ENCODE assay signal across 8 cellular contexts in the genomic region with DNA sequence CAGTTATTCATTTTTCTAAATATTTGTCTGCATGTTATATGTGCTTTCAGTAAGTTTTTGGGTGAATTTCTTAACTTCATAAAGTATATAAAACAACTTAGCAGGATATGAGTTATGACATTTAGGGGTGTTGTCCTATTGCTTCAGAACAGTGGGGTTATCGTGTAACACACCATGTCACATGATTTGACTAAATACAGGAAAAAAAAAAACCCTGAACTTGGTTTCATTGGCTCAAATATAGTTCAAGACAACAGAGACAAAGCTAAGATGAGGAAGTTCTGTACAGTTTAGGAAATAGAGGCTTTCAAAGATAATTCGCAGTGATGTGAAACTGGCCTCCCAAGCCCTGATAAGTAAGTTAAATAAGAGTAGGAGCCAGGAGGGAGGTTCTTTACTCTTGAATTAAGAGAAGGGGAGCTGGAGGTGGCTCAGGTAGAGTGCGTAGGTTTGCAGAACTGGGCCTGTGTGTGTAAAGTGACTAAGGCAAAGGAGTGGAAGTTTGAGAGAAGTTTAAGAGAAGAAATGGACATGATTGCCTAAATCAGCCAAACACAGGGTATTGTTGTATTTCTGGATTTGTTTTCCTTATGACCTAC. TPM values are rescaled to one million over a fixed set of nuclear protein-coding genes. Genes with fewer than 3 reads are reported as not detected.
DNase-seq lines count a peak whose midpoint lies in the region; ATAC-seq and TF ChIP-seq lines count a peak whose summit lies in the region.

No MANE protein-coding gene starts in this region.

- H3K36me3 Mint-ChIP-seq in mesothelial cell of epicardium, result no peaks in the 10 kb centered on the region

- H3K9me3 ChIP-seq in BLaER1 treated with 17β-estradiol and CSF1 and Interleukin-3, amounts not matched to agents 10 nM and 100 nM (replicated peaks in 1 of 11), result 0 out of 22 replicates have a peak, but pooled peaks cover 0 to 3% (median 0%) of the 10 kb centered on the region in 11 experiments
- H3K9me3 ChIP-seq in breast epithelium, result no peaks in the 10 kb centered on the region

- no peaks in the 10 kb centered on the region for H3K9me3 Mint-ChIP-seq in mesothelial cell of epicardium

- peak overlapping the region in 6 of 11 experiments; percentile 35 to 77 (median 72); a peak in 10 of 22 replicates for H3K9ac ChIP-seq in BLaER1 treated with 17β-estradiol and CSF1 and Interleukin-3, amounts not matched to agents 10 nM and 100 nM

- peaks cover 25% of the 10 kb centered on the region for H3K4me1 Mint-ChIP-seq in mesothelial cell of epicardium

- H3K27ac ChIP-seq in BLaER1 treated with 17β-estradiol and CSF1 and Interleukin-3, amounts not matched to agents 10 nM and 100 nM, result peak overlapping the region in 10 of 11 experiments; percentile 2 to 86 (median 66); a peak in 18 of 22 replicates
- H3K27ac ChIP-seq in breast epithelium, result peak overlapping the region; percentile 63 to 69

- ATAC-seq in HG03108 (IDR thresholded peaks at IDR 0.05; ENCODE audit: unreplicated experiment) (no peak), GM18517 (IDR thresholded peaks at IDR 0.05; ENCODE audit: unreplicated experiment) (no peak)

- in situ Hi-C loops in KBM-7 (cut with MboI; ENCODE audit: low pct_unique_long_range_greater_than_20kb, low sequenced_read_pairs), result loop anchor here (25.0 kb wide), 1 partner anchor 226 kb away; no protein-coding TSS in a partner anchor

- H3K36me3 ChIP-seq in BLaER1 treated with 17β-estradiol and CSF1 and Interleukin-3, amounts not matched to agents 10 nM and 100 nM, result 0 out of 22 replicates have a peak, but pooled peaks cover 0 to 3% (median 0%) of the 10 kb centered on the region in 11 experiments
- no peaks in the 10 kb centered on the region for H3K36me3 ChIP-seq in breast epithelium

- no peak for TF ChIP-seq POLR2A in breast epithelium (IDR thresholded peaks at IDR 0.05)

- no peaks in the 10 kb centered on the region for H3K27me3 ChIP-seq in BLaER1 treated with 17β-estradiol and CSF1 and Interleukin-3, amounts not matched to agents 10 nM and 100 nM
- H3K27me3 ChIP-seq in breast epithelium, result no peaks in the 10 kb centered on the region

- H3K27ac Mint-ChIP-seq in mesothelial cell of epicardium, result peak overlapping the region; percentile 88

- intact Hi-C loops in breast epithelium (cut with DNase I; ENCODE audit: low total_unique reads), result no loop called here
- intact Hi-C loops in posterior cingulate gyrus (cut with DNase I), result loop anchor here (10.0 kb wide), 1 partner anchor 133 kb away; no protein-coding TSS in a partner anchor

- DNase-seq in KBM-7, result peak; percentile 82
- DNase-seq in breast epithelium (ENCODE audit: low spot score in 2 of 2), result no peak
- no peak for DNase-seq in mesothelial cell of epicardium (ENCODE audit: low spot score in 2 of 2, unreplicated experiment in 2 of 2)
- no peak for DNase-seq in posterior cingulate gyrus
- no peak for DNase-seq in NCI-H2107 (lab: John Stamatoyannopoulos, UW)

- H3K27me3 Mint-ChIP-seq in mesothelial cell of epicardium (ENCODE audit: low read depth), result no peaks in the 10 kb centered on the region

- TF ChIP-seq CTCF in breast epithelium (IDR thresholded peaks at IDR 0.05) (no peak), mesothelial cell of epicardium (IDR thresholded peaks at IDR 0.05; ENCODE audit: unreplicated experiment) (no peak)

- H3K4me1 ChIP-seq in BLaER1 treated with 17β-estradiol and CSF1 and Interleukin-3, amounts not matched to agents 10 nM and 100 nM, result peaks cover 31 to 95% (median 59%) of the 10 kb centered on the region in 10 experiments
- H3K4me1 ChIP-seq in breast epithelium, result no peaks in the 10 kb centered on the region

- H4K20me1 ChIP-seq in BLaER1 treated with 17β-estradiol and CSF1 and Interleukin-3, amounts not matched to agents 10 nM and 100 nM, result peaks cover 0 to 78% (median 13%) of the 10 kb centered on the region in 11 experiments; a peak in 15 of 22 replicates

- H3K4me3 Mint-ChIP-seq in mesothelial cell of epicardium, result no peak overlapping the region

- H3K4me3 ChIP-seq in BLaER1 treated with 17β-estradiol and CSF1 and Interleukin-3, amounts not matched to agents 10 nM and 100 nM, result peak overlapping the region in 4 of 10 experiments; percentile 50 to 58 (median 54); a peak in 7 of 20 replicates
- H3K4me3 ChIP-seq in breast epithelium, result no peak overlapping the region

- H3K4me2 ChIP-seq in BLaER1 treated with 17β-estradiol and CSF1 and Interleukin-3, amounts not matched to agents 10 nM and 100 nM, result peak overlapping the region; percentile 21 to 92 (median 72); a peak in 21 of 22 replicates

RNA-seq across cellular contexts. Expression of gene LIMS1, which starts 53.9 kb away (rescaled TPM):
- total RNA-seq in breast epithelium (100 to 1,000 TPM in 1 of 3 donors, 10 to 100 TPM in 2; 66.5 to 123 (median 93.1) TPM), mesothelial cell of epicardium (45.1 to 46.6 TPM (median 46.5 TPM) in 3 replicates)
